Comparison of ENCODE assay signal across 31 cellular contexts in the genomic region with DNA sequence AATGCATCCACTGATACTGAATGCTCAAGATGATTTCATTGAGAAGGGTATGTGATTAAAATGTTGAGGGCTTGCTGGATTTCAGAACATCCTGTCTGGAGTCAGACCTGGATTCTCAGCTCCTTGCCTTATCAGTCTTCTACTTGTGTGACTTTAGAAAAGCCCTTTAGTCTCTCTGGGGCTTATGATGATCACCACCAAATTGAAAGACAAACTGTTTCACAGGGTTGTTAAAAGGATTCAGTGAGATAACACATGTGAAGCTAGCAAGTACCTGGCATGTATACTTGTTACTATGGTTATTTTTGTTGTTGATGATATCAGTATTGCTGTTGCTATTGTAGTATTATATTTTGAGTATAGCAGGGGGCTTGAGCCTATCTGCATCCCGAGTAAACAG.
"Had no signal": no experiment of that assay in that cellular context is flagged by ENCODE, and none has a peak within 500 bp of the region (broad histone marks: within the 10 kb centered on the region; RNA-seq: fewer than 3 reads in every experiment).

No MANE protein-coding gene starts in this region.

- H3K4me3 Mint-ChIP-seq: activated CD4-positive, alpha-beta memory T cell treated with anti-CD3 and anti-CD28 coated beads, Interleukin-2, amount 10 ng/mL, durations not matched to agents 7 days and 5 days; activated CD4-positive, alpha-beta T cell treated with anti-CD3 and anti-CD28 coated beads for 36 hours; activated naive CD4-positive, alpha-beta T cell treated with anti-CD3 and anti-CD28 coated beads, Interleukin-2, amount 10 ng/mL, durations not matched to agents 7 days and 5 days; activated naive CD8-positive, alpha-beta T cell treated with anti-CD3 and anti-CD28 coated beads for 36 hours; activated T-helper 17 cell treated with anti-CD3 and anti-CD28 coated beads, Interleukin-2, amount 50 U/mL, for 72 hours had no signal

- H3K4me1 ChIP-seq: adrenal gland, body of pancreas, SJSA1 had no signal

- H3K4me3 ChIP-seq: adrenal gland, body of pancreas, SJSA1 had no signal

- FAIRE-seq: bronchial epithelial cell, TTC549 had no signal

- H3K27ac ChIP-seq: adrenal gland, body of pancreas, KMS-11, SJSA1, VCaP had no signal

- H3K4me1 Mint-ChIP-seq: activated CD4-positive, alpha-beta memory T cell treated with anti-CD3 and anti-CD28 coated beads, Interleukin-2, amount 10 ng/mL, durations not matched to agents 7 days and 5 days; activated CD4-positive, alpha-beta T cell treated with anti-CD3 and anti-CD28 coated beads for 36 hours; activated naive CD4-positive, alpha-beta T cell treated with anti-CD3 and anti-CD28 coated beads, Interleukin-2, amount 10 ng/mL, durations not matched to agents 7 days and 5 days; activated naive CD8-positive, alpha-beta T cell treated with anti-CD3 and anti-CD28 coated beads for 36 hours; activated T-helper 17 cell treated with anti-CD3 and anti-CD28 coated beads, Interleukin-2, amount 50 U/mL, for 72 hours had no signal

- H3K4me2 ChIP-seq: KMS-11 had no signal

- H3K27me3 Mint-ChIP-seq: activated CD4-positive, alpha-beta memory T cell treated with anti-CD3 and anti-CD28 coated beads, Interleukin-2, amount 10 ng/mL, durations not matched to agents 7 days and 5 days; activated CD4-positive, alpha-beta T cell treated with anti-CD3 and anti-CD28 coated beads for 36 hours; activated naive CD4-positive, alpha-beta T cell treated with anti-CD3 and anti-CD28 coated beads, Interleukin-2, amount 10 ng/mL, durations not matched to agents 7 days and 5 days; activated naive CD8-positive, alpha-beta T cell treated with anti-CD3 and anti-CD28 coated beads for 36 hours; activated T-helper 17 cell treated with anti-CD3 and anti-CD28 coated beads, Interleukin-2, amount 50 U/mL, for 72 hours had no signal

- H3K9me3 Mint-ChIP-seq: activated naive CD4-positive, alpha-beta T cell treated with anti-CD3 and anti-CD28 coated beads, Interleukin-2, amount 10 ng/mL, durations not matched to agents 7 days and 5 days had no signal

- H3K36me3 ChIP-seq: adrenal gland, SJSA1 had no signal

- H3K9ac ChIP-seq: KMS-11 had no signal

- H3K9me3 ChIP-seq: adrenal gland, body of pancreas had no signal

- H3K27me3 ChIP-seq: adrenal gland, body of pancreas, SJSA1 had no signal

- ATAC-seq: activated CD4-positive, alpha-beta T cell treated with anti-CD3 and anti-CD28 coated beads for 36 hours; activated T-helper 17 cell treated with anti-CD3 and anti-CD28 coated beads, Interleukin-2, amount 50 U/mL, for 72 hours; body of pancreas; Panc1 had no signal

- H3K27ac Mint-ChIP-seq: activated CD4-positive, alpha-beta memory T cell treated with anti-CD3 and anti-CD28 coated beads, Interleukin-2, amount 10 ng/mL, durations not matched to agents 7 days and 5 days; activated CD4-positive, alpha-beta T cell treated with anti-CD3 and anti-CD28 coated beads for 36 hours; activated naive CD4-positive, alpha-beta T cell treated with anti-CD3 and anti-CD28 coated beads, Interleukin-2, amount 10 ng/mL, durations not matched to agents 7 days and 5 days; activated naive CD8-positive, alpha-beta T cell treated with anti-CD3 and anti-CD28 coated beads for 36 hours; activated T-helper 17 cell treated with anti-CD3 and anti-CD28 coated beads, Interleukin-2, amount 50 U/mL, for 72 hours had no signal

- H3K36me3 Mint-ChIP-seq: activated naive CD4-positive, alpha-beta T cell treated with anti-CD3 and anti-CD28 coated beads, Interleukin-2, amount 10 ng/mL, durations not matched to agents 7 days and 5 days; activated naive CD8-positive, alpha-beta T cell treated with anti-CD3 and anti-CD28 coated beads for 36 hours had no signal

- DNase-seq: activated CD4-positive, alpha-beta memory T cell treated with anti-CD3 and anti-CD28 coated beads, Interleukin-2, amount 10 ng/mL, durations not matched to agents 7 days and 5 days; activated CD4-positive, alpha-beta T cell treated with anti-CD3 and anti-CD28 coated beads for 36 hours; activated CD4-positive, alpha-beta T cell treated with anti-CD3 and anti-CD28 coated beads, Interleukin-2, amount 50 U/mL, for 1 hour; activated gamma-delta T cell treated with Interleukin-2 at 50 U/mL for 16 hours; activated naive CD4-positive, alpha-beta T cell treated with anti-CD3 and anti-CD28 coated beads, Interleukin-2, amount 10 ng/mL, durations not matched to agents 7 days and 5 days; activated naive CD8-positive, alpha-beta T cell treated with anti-CD3 and anti-CD28 coated beads for 36 hours; activated T-cell treated with anti-CD3 and anti-CD28 coated beads for 4 hours; activated T-cell treated with anti-CD3 and anti-CD28 coated beads, Interleukin-2, amount 50 U/mL, for 48 hours; adrenal gland; aorta; body of pancreas; central memory CD4-positive, alpha-beta T cell; NCI-H1092; NCI-H1417; NCI-H1930; NCI-H2171; NCI-H2227 treated with DMSO at 0.1 percent for 48 hours; NCI-H446 treated with DMSO at 0.1 percent for 48 hours; NCI-H524 treated with DMSO at 0.1 percent for 48 hours; NCI-H748 treated with DMSO at 0.1 percent for 48 hours; OCI-M1; SHP77; T-helper 2 cell; T1000 had no signal
